In the genomic region with DNA sequence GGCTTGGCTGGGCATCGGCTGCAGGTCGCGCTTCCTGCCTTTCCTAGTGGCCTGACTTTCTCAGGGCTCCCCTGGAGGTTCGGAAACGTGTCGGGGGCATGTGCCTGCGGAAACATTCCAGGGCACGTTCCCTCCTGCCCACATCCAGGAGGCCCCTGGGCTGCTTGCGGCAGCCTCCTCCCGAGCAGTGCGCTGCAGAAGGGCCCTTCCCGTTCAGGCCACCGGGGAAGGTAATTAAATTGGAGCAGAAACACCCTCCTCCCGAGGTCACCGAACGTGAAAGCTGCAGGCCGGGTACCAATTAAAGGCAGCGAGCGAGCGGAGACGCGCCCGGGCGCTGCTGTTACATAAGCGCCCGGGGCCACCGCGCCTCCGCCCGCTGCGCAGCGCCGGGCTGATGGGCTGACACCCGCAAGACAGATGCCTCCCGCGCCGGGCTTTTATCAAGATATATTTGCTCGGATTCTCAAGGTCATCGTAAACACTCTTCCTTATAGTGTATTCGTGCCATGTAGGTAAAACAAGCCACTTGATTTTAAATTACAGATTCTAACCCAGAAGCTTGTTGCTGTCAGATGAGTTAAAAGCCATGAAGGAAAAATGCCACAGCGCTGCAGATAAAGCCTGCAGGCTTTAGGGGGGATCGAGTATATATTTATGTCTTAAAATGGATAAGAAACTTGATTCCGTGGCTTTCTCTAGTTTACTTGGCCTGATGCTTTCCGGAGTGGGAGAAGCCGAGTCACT, we compare ENCODE assay signal across 9 cellular contexts. TPM values are rescaled to one million over a fixed set of nuclear protein-coding genes. Genes with fewer than 3 reads are reported as not detected.
DNase-seq lines count a peak whose midpoint lies in the region; ATAC-seq and TF ChIP-seq lines count a peak whose summit lies in the region.
"Had no signal": no experiment of that assay in that cellular context is flagged by ENCODE, and none has a peak within 500 bp of the region (broad histone marks: within the 10 kb centered on the region; RNA-seq: fewer than 3 reads in every experiment).

No MANE protein-coding gene starts in this region.

- H3K9me3 Mint-ChIP-seq in activated T-cell treated with anti-CD3 and anti-CD28 coated beads, Interleukin-2, amount 50 U/mL, for 72 hours: no peaks in the 10 kb centered on the region
- H3K9me3 Mint-ChIP-seq in activated T-cell treated with anti-CD3 and anti-CD28 coated beads, Interleukin-2, amount 50 U/mL, for 4 hours: no peaks in the 10 kb centered on the region
- H3K9me3 Mint-ChIP-seq in brain: peaks cover 0 to 7% (median 0%) of the 10 kb centered on the region in 5 experiments

- ATAC-seq in activated T-cell treated with anti-CD3 and anti-CD28 coated beads, Interleukin-2, amount 50 U/mL, for 72 hours (replicated peaks in 1 of 2): no peak
- ATAC-seq in activated T-cell treated with anti-CD3 and anti-CD28 coated beads, Interleukin-2, amount 50 U/mL, for 4 hours: no peak
- ATAC-seq in HG02623 (IDR thresholded peaks at IDR 0.05; ENCODE audit: unreplicated experiment) (no peak), GM19023 (IDR thresholded peaks at IDR 0.05; ENCODE audit: unreplicated experiment) (no peak)

- peak overlapping the region; percentile 56 for H3K4me3 ChIP-seq in iPS-15b (ENCODE audit: low read depth, low read length)
- peak overlapping the region; percentile 30 for H3K4me3 ChIP-seq in skeletal muscle cell (ENCODE audit: low read depth, low read length)

- TF ChIP-seq CTCF in brain (conservative IDR thresholded peaks at IDR 0.05): no peak

- H3K4me3 Mint-ChIP-seq in activated T-cell treated with anti-CD3 and anti-CD28 coated beads, Interleukin-2, amount 50 U/mL, for 72 hours: peak overlapping the region; percentile 14 to 44
- no peak overlapping the region for H3K4me3 Mint-ChIP-seq in activated T-cell treated with anti-CD3 and anti-CD28 coated beads, Interleukin-2, amount 50 U/mL, for 4 hours
- peak overlapping the region; percentile 81 to 87 (median 83) for H3K4me3 Mint-ChIP-seq in brain

- peaks cover 46% of the 10 kb centered on the region for H3K27me3 Mint-ChIP-seq in activated T-cell treated with anti-CD3 and anti-CD28 coated beads, Interleukin-2, amount 50 U/mL, for 72 hours (ENCODE audit: low read depth)
- H3K27me3 Mint-ChIP-seq in activated T-cell treated with anti-CD3 and anti-CD28 coated beads, Interleukin-2, amount 50 U/mL, for 4 hours (ENCODE audit: low read depth): peaks cover 35% of the 10 kb centered on the region
- H3K27me3 Mint-ChIP-seq in brain: peaks cover 56% of the 10 kb centered on the region

- no peaks in the 10 kb centered on the region for H3K36me3 Mint-ChIP-seq in activated T-cell treated with anti-CD3 and anti-CD28 coated beads, Interleukin-2, amount 50 U/mL, for 72 hours (ENCODE audit: insufficient read depth in 2 of 2)
- H3K36me3 Mint-ChIP-seq in activated T-cell treated with anti-CD3 and anti-CD28 coated beads, Interleukin-2, amount 50 U/mL, for 4 hours (ENCODE audit: insufficient read depth): no peaks in the 10 kb centered on the region
- H3K36me3 Mint-ChIP-seq in brain: peaks cover 4% of the 10 kb centered on the region

- no peaks in the 10 kb centered on the region for H3K4me1 ChIP-seq in iPS-15b (ENCODE audit: control insufficient read depth, insufficient read depth, low read length)

- DNase-seq in activated T-cell treated with anti-CD3 and anti-CD28 coated beads, Interleukin-2, amount 50 U/mL, for 72 hours: peak; percentile 1 to 3
- no peak for DNase-seq in activated T-cell treated with anti-CD3 and anti-CD28 coated beads, Interleukin-2, amount 50 U/mL, for 4 hours
- DNase-seq in skeletal muscle cell (ENCODE audit: low read depth) (no peak), NAMALWA (ENCODE audit: low spot score) (no peak)
- DNase-seq: DND-41 had no signal

- H3K27ac Mint-ChIP-seq in activated T-cell treated with anti-CD3 and anti-CD28 coated beads, Interleukin-2, amount 50 U/mL, for 72 hours: no peak overlapping the region
- peak overlapping the region in 3 of 5 experiments; percentile 38 to 63 (median 59) for H3K27ac Mint-ChIP-seq in brain

- H3K4me1 Mint-ChIP-seq in activated T-cell treated with anti-CD3 and anti-CD28 coated beads, Interleukin-2, amount 50 U/mL, for 72 hours (ENCODE audit: low read depth): no peaks in the 10 kb centered on the region
- no peaks in the 10 kb centered on the region for H3K4me1 Mint-ChIP-seq in activated T-cell treated with anti-CD3 and anti-CD28 coated beads, Interleukin-2, amount 50 U/mL, for 4 hours (ENCODE audit: low read depth)
- peaks cover 22% of the 10 kb centered on the region for H3K4me1 Mint-ChIP-seq in brain

- no peak overlapping the region for H3K9ac ChIP-seq in iPS-15b (ENCODE audit: low read depth, low read length)

- H3K36me3 ChIP-seq in iPS-15b (ENCODE audit: control insufficient read depth, insufficient read depth, low read length): no peaks in the 10 kb centered on the region

- H3K9me3 ChIP-seq in iPS-15b (ENCODE audit: control insufficient read depth, insufficient read depth, low read length): no peaks in the 10 kb centered on the region

- peaks cover 40% of the 10 kb centered on the region for H3K27me3 ChIP-seq in iPS-15b (ENCODE audit: control insufficient read depth, insufficient read depth, low read length)

RNA-seq across cellular contexts. Expression of gene SSPN, which starts 31.4 kb away (rescaled TPM):
- not detected for total RNA-seq in activated T-cell treated with anti-CD3 and anti-CD28 coated beads, Interleukin-2, amount 50 U/mL, for 72 hours
- total RNA-seq in activated T-cell treated with anti-CD3 and anti-CD28 coated beads, Interleukin-2, amount 50 U/mL, for 4 hours: not detected
- 2.2 TPM for polyA plus RNA-seq in brain (ENCODE audit: insufficient read depth, low read depth, low replicate concordance)

Comparison
In these comparisons a context has a peak if more than half of its experiments do, and no peak if none do; other contexts are left out.
1. DNase-seq: peak in activated T-cell treated with anti-CD3 and anti-CD28 coated beads, Interleukin-2, amount 50 U/mL, for 72 hours (2 of 2); none in activated T-cell treated with anti-CD3 and anti-CD28 coated beads, Interleukin-2, amount 50 U/mL, for 4 hours (single experiment), skeletal muscle cell (single experiment) and NAMALWA (single experiment).